In genomic region chr18:12278765-12279682, GRCh38 we compare ENCODE assay signal across 8 cellular contexts. TPM values are rescaled to one million over a fixed set of nuclear protein-coding genes. Genes with fewer than 3 reads are reported as not detected.
A peak's percentile ranks its signal among the peaks of the same experiment; 100 is the strongest.
DNase-seq lines count a peak whose midpoint lies in the region; ATAC-seq and TF ChIP-seq lines count a peak whose summit lies in the region.
"Had no signal": no experiment of that assay in that cellular context is flagged by ENCODE, and none has a peak within 500 bp of the region (broad histone marks: within the 10 kb centered on the region; RNA-seq: fewer than 3 reads in every experiment).

No MANE protein-coding gene starts in this region.

- H3K9me3 ChIP-seq in esophagus muscularis mucosa (no peaks in the 10 kb centered on the region), uterus (no peaks in the 10 kb centered on the region)

- peaks cover 18 to 58% (median 56%) of the 10 kb centered on the region in 4 donors for H3K4me1 ChIP-seq in esophagus muscularis mucosa
- peaks cover 5 to 24% of the 10 kb centered on the region in 2 donors for H3K4me1 ChIP-seq in uterus

- H3K27me3 ChIP-seq in esophagus muscularis mucosa (no peaks in the 10 kb centered on the region), uterus (no peaks in the 10 kb centered on the region)

- peak; percentile 43 for TF ChIP-seq POLR2A in esophagus muscularis mucosa (IDR thresholded peaks at IDR 0.05; ENCODE audit: low read depth)
- TF ChIP-seq POLR2A in uterus (IDR thresholded peaks at IDR 0.05) = peak; percentile 94 to 97

- H3K36me3 ChIP-seq in esophagus muscularis mucosa (no peaks in the 10 kb centered on the region), uterus (no peaks in the 10 kb centered on the region)

- H3K27ac ChIP-seq in esophagus muscularis mucosa (replicated peaks in 1 of 4) (peak overlapping the region; percentile 93 to 98 (median 96)), uterus (peak overlapping the region; percentile 97 to 99)
- H3K27ac ChIP-seq: HL-60 had no signal

- H3K4me3 ChIP-seq in esophagus muscularis mucosa = peak overlapping the region; percentile 48 to 61 (median 59)
- peak overlapping the region; percentile 42 to 44 for H3K4me3 ChIP-seq in uterus

- peak; percentile 52 for TF ChIP-seq EP300 in esophagus muscularis mucosa (IDR thresholded peaks at IDR 0.05)

- DNase-seq in RKO (ENCODE audit: low spot score) (peak; percentile 82), esophagus muscularis mucosa (ENCODE audit: extremely low spot score) (peak; percentile 94), midbrain (lab: John Stamatoyannopoulos, UW) (peak; percentile 65), uterus (peak; percentile 91 to 95), LoVo (ENCODE audit: low spot score) (no peak), NCI-H187 (lab: John Stamatoyannopoulos, UW) (no peak)

- intact Hi-C loops in esophagus muscularis mucosa (cut with DNase I) (loop anchor here (5.0 kb wide), 1 partner anchor 98 kb away; the partner anchor contains the start of gene AFG3L2), uterus (cut with DNase I; ENCODE audit: low total_unique reads) (no loop called here)

- WGBS in esophagus muscularis mucosa = 19% methylated on average over 24 of the region's 30 CpGs

- no peak for ATAC-seq in GM19035 (IDR thresholded peaks at IDR 0.05; ENCODE audit: unreplicated experiment)

- TF ChIP-seq CTCF in esophagus muscularis mucosa (IDR thresholded peaks at IDR 0.05) = peak in 2 of 3 experiments; percentile 23 to 24
- TF ChIP-seq CTCF in uterus (IDR thresholded peaks at IDR 0.05) = peak; percentile 9 to 63 (median 27)

RNA-seq across cellular contexts. Expression of gene CIDEA, which starts 24.9 kb away (rescaled TPM):
- total RNA-seq in esophagus muscularis mucosa (not detected), uterus (not detected)

RNA-seq across cellular contexts. Expression of gene TUBB6, which starts 29.0 kb away (rescaled TPM):
- 1,000 to 10,000 TPM in 2 of 4 donors, 100 to 1,000 TPM in 2; 599 to 1,574 (median 1,002) TPM for total RNA-seq in esophagus muscularis mucosa
- 100 to 1,000 TPM; 222 to 456 (median 280) TPM for total RNA-seq in uterus

Comparison
In these comparisons a context has a peak if more than half of its experiments do, and no peak if none do; other contexts are left out.
1. DNase-seq: peak in RKO (single experiment), esophagus muscularis mucosa (single experiment), midbrain (single experiment) and uterus (2 of 2); none in LoVo (single experiment) and NCI-H187 (0 of 2).